Comparison of ENCODE assay signal across 1 cellular context in genomic region chr16:3003582-3004270, GRCh38.
A peak's percentile ranks its signal among the peaks of the same experiment; 100 is the strongest.
TF ChIP-seq lines count a peak whose summit lies in the region.

No MANE protein-coding gene starts in this region.

TF ChIP-seq in GM12878, 131 proteins besides CTCF, POLR2A, EP300 and RAD21 (continued from another document and continues in another):
- TF ChIP-seq, protein P1, sequence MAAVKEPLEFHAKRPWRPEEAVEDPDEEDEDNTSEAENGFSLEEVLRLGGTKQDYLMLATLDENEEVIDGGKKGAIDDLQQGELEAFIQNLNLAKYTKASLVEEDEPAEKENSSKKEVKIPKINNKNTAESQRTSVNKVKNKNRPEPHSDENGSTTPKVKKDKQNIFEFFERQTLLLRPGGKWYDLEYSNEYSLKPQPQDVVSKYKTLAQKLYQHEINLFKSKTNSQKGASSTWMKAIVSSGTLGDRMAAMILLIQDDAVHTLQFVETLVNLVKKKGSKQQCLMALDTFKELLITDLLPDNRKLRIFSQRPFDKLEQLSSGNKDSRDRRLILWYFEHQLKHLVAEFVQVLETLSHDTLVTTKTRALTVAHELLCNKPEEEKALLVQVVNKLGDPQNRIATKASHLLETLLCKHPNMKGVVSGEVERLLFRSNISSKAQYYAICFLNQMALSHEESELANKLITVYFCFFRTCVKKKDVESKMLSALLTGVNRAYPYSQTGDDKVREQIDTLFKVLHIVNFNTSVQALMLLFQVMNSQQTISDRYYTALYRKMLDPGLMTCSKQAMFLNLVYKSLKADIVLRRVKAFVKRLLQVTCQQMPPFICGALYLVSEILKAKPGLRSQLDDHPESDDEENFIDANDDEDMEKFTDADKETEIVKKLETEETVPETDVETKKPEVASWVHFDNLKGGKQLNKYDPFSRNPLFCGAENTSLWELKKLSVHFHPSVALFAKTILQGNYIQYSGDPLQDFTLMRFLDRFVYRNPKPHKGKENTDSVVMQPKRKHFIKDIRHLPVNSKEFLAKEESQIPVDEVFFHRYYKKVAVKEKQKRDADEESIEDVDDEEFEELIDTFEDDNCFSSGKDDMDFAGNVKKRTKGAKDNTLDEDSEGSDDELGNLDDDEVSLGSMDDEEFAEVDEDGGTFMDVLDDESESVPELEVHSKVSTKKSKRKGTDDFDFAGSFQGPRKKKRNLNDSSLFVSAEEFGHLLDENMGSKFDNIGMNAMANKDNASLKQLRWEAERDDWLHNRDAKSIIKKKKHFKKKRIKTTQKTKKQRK (IDR thresholded peaks at IDR 0.05; ENCODE audit: low read depth, low read length): peak; percentile 48; the same call in 1 of the 2 replicates
- TF ChIP-seq BRCA1 (IDR thresholded peaks at IDR 0.05; ENCODE audit: low read depth, low read length): no peak
- no peak for TF ChIP-seq ATF2 (IDR thresholded peaks at IDR 0.05; ENCODE audit: low read length)
- TF ChIP-seq MTA2 (IDR thresholded peaks at IDR 0.05; ENCODE audit: low read depth): no peak
- no peak for TF ChIP-seq SIX5 (IDR thresholded peaks at IDR 0.05; ENCODE audit: low read depth, low read length, severe bottlenecking)
- TF ChIP-seq RELA (IDR thresholded peaks at IDR 0.05; ENCODE audit: borderline replicate concordance, partially characterized antibody): peak; percentile 14
- TF ChIP-seq CHD4 (IDR thresholded peaks at IDR 0.05): no peak
- TF ChIP-seq, protein P2, sequence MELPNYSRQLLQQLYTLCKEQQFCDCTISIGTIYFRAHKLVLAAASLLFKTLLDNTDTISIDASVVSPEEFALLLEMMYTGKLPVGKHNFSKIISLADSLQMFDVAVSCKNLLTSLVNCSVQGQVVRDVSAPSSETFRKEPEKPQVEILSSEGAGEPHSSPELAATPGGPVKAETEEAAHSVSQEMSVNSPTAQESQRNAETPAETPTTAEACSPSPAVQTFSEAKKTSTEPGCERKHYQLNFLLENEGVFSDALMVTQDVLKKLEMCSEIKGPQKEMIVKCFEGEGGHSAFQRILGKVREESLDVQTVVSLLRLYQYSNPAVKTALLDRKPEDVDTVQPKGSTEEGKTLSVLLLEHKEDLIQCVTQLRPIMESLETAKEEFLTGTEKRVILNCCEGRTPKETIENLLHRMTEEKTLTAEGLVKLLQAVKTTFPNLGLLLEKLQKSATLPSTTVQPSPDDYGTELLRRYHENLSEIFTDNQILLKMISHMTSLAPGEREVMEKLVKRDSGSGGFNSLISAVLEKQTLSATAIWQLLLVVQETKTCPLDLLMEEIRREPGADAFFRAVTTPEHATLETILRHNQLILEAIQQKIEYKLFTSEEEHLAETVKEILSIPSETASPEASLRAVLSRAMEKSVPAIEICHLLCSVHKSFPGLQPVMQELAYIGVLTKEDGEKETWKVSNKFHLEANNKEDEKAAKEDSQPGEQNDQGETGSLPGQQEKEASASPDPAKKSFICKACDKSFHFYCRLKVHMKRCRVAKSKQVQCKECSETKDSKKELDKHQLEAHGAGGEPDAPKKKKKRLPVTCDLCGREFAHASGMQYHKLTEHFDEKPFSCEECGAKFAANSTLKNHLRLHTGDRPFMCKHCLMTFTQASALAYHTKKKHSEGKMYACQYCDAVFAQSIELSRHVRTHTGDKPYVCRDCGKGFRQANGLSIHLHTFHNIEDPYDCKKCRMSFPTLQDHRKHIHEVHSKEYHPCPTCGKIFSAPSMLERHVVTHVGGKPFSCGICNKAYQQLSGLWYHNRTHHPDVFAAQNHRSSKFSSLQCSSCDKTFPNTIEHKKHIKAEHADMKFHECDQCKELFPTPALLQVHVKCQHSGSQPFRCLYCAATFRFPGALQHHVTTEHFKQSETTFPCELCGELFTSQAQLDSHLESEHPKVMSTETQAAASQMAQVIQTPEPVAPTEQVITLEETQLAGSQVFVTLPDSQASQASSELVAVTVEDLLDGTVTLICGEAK (IDR thresholded peaks at IDR 0.05; ENCODE audit: borderline replicate concordance): no peak; the same call in 1 of the 2 replicates
- peak; percentile 52; the same call in 1 of the 2 replicates for TF ChIP-seq ZNF384 (IDR thresholded peaks at IDR 0.05; ENCODE audit: borderline replicate concordance, low read depth, low read length)
- no peak for TF ChIP-seq SREBF2 (IDR thresholded peaks at IDR 0.05; ENCODE audit: low read length)
- no peak for TF ChIP-seq GATAD2B (conservative IDR thresholded peaks at IDR 0.05; ENCODE audit: low read depth)
- no peak for TF ChIP-seq SREBF1 (IDR thresholded peaks at IDR 0.05; ENCODE audit: low read length)
- TF ChIP-seq CBFB (IDR thresholded peaks at IDR 0.05; ENCODE audit: low read depth): peak; percentile 88
- TF ChIP-seq HCFC1 (IDR thresholded peaks at IDR 0.05; ENCODE audit: low read length): 0 out of 2 replicates have a peak, but pooled peaks have one; percentile 23
- TF ChIP-seq FOS (IDR thresholded peaks at IDR 0.05; ENCODE audit: borderline replicate concordance, extremely low read depth, insufficient read length): peak; percentile 84
- TF ChIP-seq, protein P3, sequence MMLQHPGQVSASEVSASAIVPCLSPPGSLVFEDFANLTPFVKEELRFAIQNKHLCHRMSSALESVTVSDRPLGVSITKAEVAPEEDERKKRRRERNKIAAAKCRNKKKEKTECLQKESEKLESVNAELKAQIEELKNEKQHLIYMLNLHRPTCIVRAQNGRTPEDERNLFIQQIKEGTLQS (IDR thresholded peaks at IDR 0.05; ENCODE audit: borderline replicate concordance, extremely low read depth, low read depth, low read length): no peak
- TF ChIP-seq TBL1XR1 (IDR thresholded peaks at IDR 0.05; ENCODE audit: low read depth, low read length): no peak
- no peak for TF ChIP-seq IKZF2 (IDR thresholded peaks at IDR 0.05)
- TF ChIP-seq SMC3 (IDR thresholded peaks at IDR 0.05; ENCODE audit: borderline replicate concordance, low read length): peak; percentile 57
- no peak for TF ChIP-seq NR2C2 (IDR thresholded peaks at IDR 0.05; ENCODE audit: borderline replicate concordance, control insufficient read depth, insufficient read length, low read depth)
- TF ChIP-seq, protein P4, sequence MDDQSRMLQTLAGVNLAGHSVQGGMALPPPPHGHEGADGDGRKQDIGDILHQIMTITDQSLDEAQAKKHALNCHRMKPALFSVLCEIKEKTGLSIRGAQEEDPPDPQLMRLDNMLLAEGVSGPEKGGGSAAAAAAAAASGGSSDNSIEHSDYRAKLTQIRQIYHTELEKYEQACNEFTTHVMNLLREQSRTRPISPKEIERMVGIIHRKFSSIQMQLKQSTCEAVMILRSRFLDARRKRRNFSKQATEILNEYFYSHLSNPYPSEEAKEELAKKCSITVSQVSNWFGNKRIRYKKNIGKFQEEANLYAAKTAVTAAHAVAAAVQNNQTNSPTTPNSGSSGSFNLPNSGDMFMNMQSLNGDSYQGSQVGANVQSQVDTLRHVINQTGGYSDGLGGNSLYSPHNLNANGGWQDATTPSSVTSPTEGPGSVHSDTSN (IDR thresholded peaks at IDR 0.05; ENCODE audit: insufficient replicate concordance, low read depth, low read length): peak; percentile 92
- no peak for TF ChIP-seq NFXL1 (IDR thresholded peaks at IDR 0.05; ENCODE audit: borderline replicate concordance)
- no peak for TF ChIP-seq SMARCA5 (IDR thresholded peaks at IDR 0.05)
- no peak for TF ChIP-seq USF2 (IDR thresholded peaks at IDR 0.05; ENCODE audit: borderline replicate concordance, low read depth, low read length)
- TF ChIP-seq, protein P5, sequence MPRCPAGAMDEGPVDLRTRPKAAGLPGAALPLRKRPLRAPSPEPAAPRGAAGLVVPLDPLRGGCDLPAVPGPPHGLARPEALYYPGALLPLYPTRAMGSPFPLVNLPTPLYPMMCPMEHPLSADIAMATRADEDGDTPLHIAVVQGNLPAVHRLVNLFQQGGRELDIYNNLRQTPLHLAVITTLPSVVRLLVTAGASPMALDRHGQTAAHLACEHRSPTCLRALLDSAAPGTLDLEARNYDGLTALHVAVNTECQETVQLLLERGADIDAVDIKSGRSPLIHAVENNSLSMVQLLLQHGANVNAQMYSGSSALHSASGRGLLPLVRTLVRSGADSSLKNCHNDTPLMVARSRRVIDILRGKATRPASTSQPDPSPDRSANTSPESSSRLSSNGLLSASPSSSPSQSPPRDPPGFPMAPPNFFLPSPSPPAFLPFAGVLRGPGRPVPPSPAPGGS (IDR thresholded peaks at IDR 0.05; ENCODE audit: borderline replicate concordance, insufficient read depth, low read depth, low read length, poor library complexity, severe bottlenecking): no peak
- TF ChIP-seq GABPA (IDR thresholded peaks at IDR 0.05; ENCODE audit: low read depth): no peak
- TF ChIP-seq MXI1 (IDR thresholded peaks at IDR 0.05; ENCODE audit: low read depth, low read length): no peak
- no peak for TF ChIP-seq MYC (IDR thresholded peaks at IDR 0.05; ENCODE audit: insufficient read depth, insufficient read length, insufficient replicate concordance, low read length, severe bottlenecking)
- no peak for TF ChIP-seq JUNB (IDR thresholded peaks at IDR 0.05)
- TF ChIP-seq SP1 (IDR thresholded peaks at IDR 0.05; ENCODE audit: low read depth, low read length): peak; percentile 99
- TF ChIP-seq ZNF207 (IDR thresholded peaks at IDR 0.05; ENCODE audit: borderline replicate concordance): peak; percentile 48; the same call in 1 of the 2 replicates
- TF ChIP-seq PML (IDR thresholded peaks at IDR 0.05; ENCODE audit: low read length): no peak
- TF ChIP-seq LARP7 (IDR thresholded peaks at IDR 0.05): no peak
- no peak for TF ChIP-seq TARDBP (IDR thresholded peaks at IDR 0.05; ENCODE audit: borderline replicate concordance)
- TF ChIP-seq CBX3 (IDR thresholded peaks at IDR 0.05; ENCODE audit: borderline replicate concordance, low read depth): no peak
- TF ChIP-seq ZBTB11 (CRISPR knock-in tag; IDR thresholded peaks at IDR 0.05): no peak
- TF ChIP-seq IRF3 (IDR thresholded peaks at IDR 0.05): peak; percentile 96
- TF ChIP-seq STAT1 (conservative IDR thresholded peaks at IDR 0.05): no peak
- peak; percentile 60; the same call in 1 of the 2 replicates for TF ChIP-seq SIN3A (IDR thresholded peaks at IDR 0.05; ENCODE audit: low read depth, low read length)
- no peak for TF ChIP-seq KAT2A (conservative IDR thresholded peaks at IDR 0.05; ENCODE audit: control insufficient read depth, low read depth, low read length)
- no peak for TF ChIP-seq TAF1 (IDR thresholded peaks at IDR 0.05; ENCODE audit: borderline replicate concordance, low read depth, low read length)
- TF ChIP-seq BMI1 (IDR thresholded peaks at IDR 0.05; ENCODE audit: borderline replicate concordance): no peak
- no peak for TF ChIP-seq TCF7 (IDR thresholded peaks at IDR 0.05; ENCODE audit: borderline replicate concordance)
- TF ChIP-seq BCL11A (IDR thresholded peaks at IDR 0.05; ENCODE audit: low read depth, low read length): no peak
